ENCODE assay signal across 27 cellular contexts in the genomic region with DNA sequence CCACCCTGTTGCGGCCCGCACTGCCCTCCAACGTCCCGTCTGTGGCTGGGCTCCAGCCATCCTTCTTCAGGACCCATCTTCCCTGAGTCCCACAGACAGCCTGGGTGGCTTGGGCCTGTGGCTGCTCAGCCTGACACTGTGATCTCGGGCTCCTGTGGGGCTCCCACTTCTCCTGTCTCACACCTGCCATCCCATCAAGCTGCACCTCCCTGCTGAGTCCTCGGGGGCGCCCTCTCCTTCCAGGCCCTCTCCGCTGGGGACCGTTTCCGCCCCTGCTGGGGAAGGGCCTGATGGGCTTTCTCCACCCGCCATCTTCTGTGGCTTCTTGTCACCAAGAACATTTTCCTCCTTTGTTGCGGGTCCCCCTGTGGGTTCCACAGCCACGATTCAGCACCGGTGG.
DNase-seq lines count a peak whose midpoint lies in the region; ATAC-seq, FAIRE-seq and TF ChIP-seq lines count a peak whose summit lies in the region.
"Had no signal": no experiment of that assay in that cellular context is flagged by ENCODE, and none has a peak within 500 bp of the region (broad histone marks: within the 10 kb centered on the region; RNA-seq: fewer than 3 reads in every experiment).

No MANE protein-coding gene starts in this region.

- H3K27ac ChIP-seq in H1 (ENCODE audit: low read depth, low read length), result no peak overlapping the region
- no peak overlapping the region for H3K27ac ChIP-seq in neuronal stem cell (replicated peaks; ENCODE audit: low read length)
- H3K27ac ChIP-seq: adrenal gland, breast epithelium, gastrocnemius medialis, GM23248, lower lobe of right lung, testis had no signal

- no peak for ATAC-seq in natural killer cell treated with Interleukin-12 subunit alpha and Interleukin-12 subunit beta and Interleukin-15 and Interleukin-18, amount 100 ng/mL, for 72 hours
- ATAC-seq in natural killer cell, result no peak
- ATAC-seq: activated CD8-positive, alpha-beta T cell treated with anti-CD3 and anti-CD28 coated beads for 36 hours; gastrocnemius medialis; stimulated activated memory B cell treated with anti-CD40 and anti-IgM and Interleukin-4, amounts not matched to agents 10 μg/mL and 1 μg/mL and 100 μg/mL, for 72 hours had no signal

- peak; percentile 49 for DNase-seq in natural killer cell treated with Interleukin-12 subunit alpha and Interleukin-12 subunit beta and Interleukin-15 and Interleukin-18, amount 100 ng/mL, for 72 hours (ENCODE audit: low spot score)
- DNase-seq in natural killer cell (no peak), H1 (ENCODE audit: low read depth in 1 of 2, low spot score in 2 of 2) (no peak), neuronal stem cell (ENCODE audit: low spot score) (no peak), nephron progenitor cell (no peak), DMS153 (lab: John Stamatoyannopoulos, UW) (no peak)
- no peak for DNase-seq in stimulated activated naive CD4-positive, alpha-beta T cell (lab: John Stamatoyannopoulos, UW)
- DNase-seq: activated naive CD4-positive, alpha-beta T cell treated with Interleukin-2 at 50 U/mL for 16 hours; activated T-cell treated with anti-CD3 and anti-CD28 coated beads, Interleukin-2, amount 50 U/mL, for 24 hours; DMS 273 treated with DMSO at 0.1 percent for 48 hours; effector memory CD4-positive, alpha-beta T cell; gastrocnemius medialis; KBM-7; MM.1S; NCI-H2081 treated with DMSO at 0.1 percent for 48 hours; NCI-H446; stimulated activated CD4-positive, alpha-beta T cell treated with anti-CD3 and anti-CD28 coated beads, Interleukin-4, amount 100 ng/mL, for 1 hour had no signal

- H3K14ac ChIP-seq in H1 (ENCODE audit: insufficient read length), result no peak overlapping the region
- H3K14ac ChIP-seq in neuronal stem cell (ENCODE audit: low read length), result peak overlapping the region; percentile 97

- H2BK120ac ChIP-seq in H1 (replicated peaks; ENCODE audit: low read depth, low read length) (peak overlapping the region; percentile 70), neuronal stem cell (ENCODE audit: low read depth, low read length) (no peak overlapping the region)

- H3K18ac ChIP-seq in H1 (ENCODE audit: extremely low read depth, low read length), result peak overlapping the region; percentile 83
- H3K18ac ChIP-seq in neuronal stem cell (ENCODE audit: low read length), result peak overlapping the region; percentile 97

- peak overlapping the region; percentile 94; the same call in 1 of the 2 replicates for H2BK12ac ChIP-seq in H1 (ENCODE audit: low read depth, low read length)
- H2BK12ac ChIP-seq in neuronal stem cell (ENCODE audit: low read length), result peak overlapping the region; percentile 26

- H3K36me3 ChIP-seq in H1 (ENCODE audit: control insufficient read depth in 2 of 4, insufficient read depth in 4 of 4, low read length in 3 of 4), result no peaks in the 10 kb centered on the region
- H3K36me3 ChIP-seq in neuronal stem cell (replicated peaks in 1 of 2; ENCODE audit: control insufficient read depth in 2 of 2, insufficient read depth in 2 of 2, low read length in 2 of 2), result no peaks in the 10 kb centered on the region
- H3K36me3 ChIP-seq: adrenal gland, breast epithelium, gastrocnemius medialis, lower lobe of right lung had no signal

- H2BK15ac ChIP-seq in H1 (ENCODE audit: low read length) (peak overlapping the region; percentile 98; the same call in 1 of the 2 replicates), neuronal stem cell (ENCODE audit: low read length) (peak overlapping the region; percentile 53)

- H3K9me3 ChIP-seq in H1 (ENCODE audit: insufficient read depth in 2 of 2, low read depth in 1 of 2, low read length in 1 of 2) (peaks cover 0 to under 1% of the 10 kb centered on the region in 2 experiments; a peak in 1 of 4 replicates), neuronal stem cell (replicated peaks in 1 of 2; ENCODE audit: control insufficient read depth in 2 of 2, insufficient read depth in 1 of 2, low read depth in 1 of 2, low read length in 2 of 2) (peaks cover 0 to 6% of the 10 kb centered on the region in 2 donors)
- H3K9me3 ChIP-seq: adrenal gland, gastrocnemius medialis, lower lobe of right lung, testis had no signal

- H3K79me2 ChIP-seq in H1 (ENCODE audit: control insufficient read depth in 1 of 2, insufficient read depth in 2 of 2, low read length in 2 of 2), result no peaks in the 10 kb centered on the region

- no peaks in the 10 kb centered on the region for H3K9me3 Mint-ChIP-seq in natural killer cell treated with Interleukin-12 subunit alpha and Interleukin-12 subunit beta and Interleukin-15 and Interleukin-18, amount 100 ng/mL, for 72 hours
- H3K9me3 Mint-ChIP-seq in natural killer cell (no peaks in the 10 kb centered on the region), nephron progenitor cell (no peaks in the 10 kb centered on the region)
- H3K9me3 Mint-ChIP-seq: activated CD8-positive, alpha-beta T cell treated with anti-CD3 and anti-CD28 coated beads for 36 hours; activated T-cell treated with anti-CD3 and anti-CD28 coated beads, Interleukin-2, amount 50 U/mL, for 24 hours; CD4-positive, alpha-beta T cell; stimulated activated memory B cell treated with anti-CD40 and anti-IgM and Interleukin-4, amounts not matched to agents 10 μg/mL and 1 μg/mL and 100 μg/mL, for 72 hours had no signal

- CTCF ChIA-PET in H1 (lab: Charles Lee; ENCODE audit: partially characterized antibody), result interaction anchor here (1.2 to 1.4 kb wide), 2 partner anchors 9 to 38 kb away, joined by 3 read pairs; no protein-coding TSS in a partner anchor

- TF ChIP-seq EP300 in H1 (IDR thresholded peaks at IDR 0.05; ENCODE audit: borderline replicate concordance in 1 of 2, low read depth in 2 of 2, low read length in 2 of 2), result no peak

- no peak; a peak in 1 of 4 replicates for TF ChIP-seq RAD21 in H1 (IDR thresholded peaks at IDR 0.05 in 1 of 2, conservative IDR thresholded peaks at IDR 0.05 in 1 of 2; ENCODE audit: low read depth in 2 of 2, low read length in 2 of 2)

- H3K4me3 Mint-ChIP-seq in natural killer cell treated with Interleukin-12 subunit alpha and Interleukin-12 subunit beta and Interleukin-15 and Interleukin-18, amount 100 ng/mL, for 72 hours, result no peak overlapping the region
- H3K4me3 Mint-ChIP-seq in natural killer cell (no peak overlapping the region), nephron progenitor cell (no peak overlapping the region)
- H3K4me3 Mint-ChIP-seq: activated CD8-positive, alpha-beta T cell treated with anti-CD3 and anti-CD28 coated beads for 36 hours; activated T-cell treated with anti-CD3 and anti-CD28 coated beads, Interleukin-2, amount 50 U/mL, for 24 hours; CD4-positive, alpha-beta T cell; stimulated activated memory B cell treated with anti-CD40 and anti-IgM and Interleukin-4, amounts not matched to agents 10 μg/mL and 1 μg/mL and 100 μg/mL, for 72 hours had no signal

- H3K27me3 ChIP-seq in H1 (replicated peaks in 1 of 4; ENCODE audit: control insufficient read depth in 3 of 4, extremely low read depth in 1 of 4, insufficient read depth in 3 of 4, low read length in 3 of 4), result peaks cover 0 to 13% (median 9%) of the 10 kb centered on the region in 4 experiments; a peak in 4 of 7 replicates
- peaks cover 0 to 56% (median 20%) of the 10 kb centered on the region in 3 experiments for H3K27me3 ChIP-seq in neuronal stem cell (ENCODE audit: control insufficient read depth in 3 of 3, insufficient read depth in 3 of 3, low read depth in 1 of 3, low read length in 3 of 3)
- H3K27me3 ChIP-seq: adrenal gland, gastrocnemius medialis, testis had no signal

- H3K4ac ChIP-seq in H1 (replicated peaks; ENCODE audit: insufficient read length, low read depth, low read length) (peak overlapping the region; percentile 21), neuronal stem cell (ENCODE audit: low read length) (no peak overlapping the region)

- H4K91ac ChIP-seq in H1 (replicated peaks; ENCODE audit: insufficient read length, low read length), result peak overlapping the region; percentile 75
- H4K91ac ChIP-seq in neuronal stem cell (ENCODE audit: low read depth, low read length, poor library complexity), result no peak overlapping the region

- H4K8ac ChIP-seq in H1 (ENCODE audit: extremely low read depth, insufficient read depth, low read length) (peak overlapping the region; percentile 31; the same call in 1 of the 2 replicates), neuronal stem cell (ENCODE audit: low read depth, low read length) (no peak overlapping the region)

- no peaks in the 10 kb centered on the region for H4K20me1 ChIP-seq in H1 (replicated peaks in 1 of 2; ENCODE audit: control insufficient read depth in 1 of 2, insufficient read depth in 2 of 2, low read length in 2 of 2)

- WGBS in H1 (ENCODE audit: extremely low coverage in 1 of 2, insufficient coverage in 1 of 2, insufficient read length in 1 of 2, insufficient replicate concordance in 2 of 2, low coverage in 1 of 2, low lambda C conversion rate in 2 of 2, missing lambda C conversion rate in 1 of 2), 2 experiments, result 83% methylated on average over 14 of the region's 14 CpGs; no CpG with 5 or more reads in 1 of the 2 experiments
- WGBS in neuronal stem cell (ENCODE audit: extremely low coverage in 2 of 2, insufficient read length in 2 of 2, insufficient replicate concordance in 1 of 2), 2 donors, result no CpG with 5 or more reads among the region's 14 CpGs

- H3K27me3 Mint-ChIP-seq in natural killer cell treated with Interleukin-12 subunit alpha and Interleukin-12 subunit beta and Interleukin-15 and Interleukin-18, amount 100 ng/mL, for 72 hours, result peaks cover 9 to 14% of the 10 kb centered on the region in 2 donors
- H3K27me3 Mint-ChIP-seq in natural killer cell (ENCODE audit: low read depth in 2 of 2) (peaks cover 10 to 17% of the 10 kb centered on the region in 2 donors), nephron progenitor cell (ENCODE audit: low read depth, poor library complexity) (peaks cover 19% of the 10 kb centered on the region)

- H2BK5ac ChIP-seq in H1 (ENCODE audit: low read depth, low read length) (peak overlapping the region; percentile 71; the same call in 1 of the 2 replicates), neuronal stem cell (ENCODE audit: low read length) (peak overlapping the region; percentile 3)

- H4K5ac ChIP-seq in H1 (ENCODE audit: insufficient read length, low read depth, low read length), result no peak overlapping the region

- H2AFZ ChIP-seq in H1 (ENCODE audit: low read length) (no peak overlapping the region), neuronal stem cell (ENCODE audit: low read length) (peak overlapping the region; percentile 43)
- H2AFZ ChIP-seq: GM23248 had no signal

- no peak for FAIRE-seq in H1 (lab: Jason Lieb, UNC)
- FAIRE-seq: colon, islet of Langerhans had no signal

- no peaks in the 10 kb centered on the region for H3K23me2 ChIP-seq in H1 (ENCODE audit: low read depth, low read length)

- no peak overlapping the region for H3K4me3 ChIP-seq in H1 (ENCODE audit: extremely low read depth in 1 of 4, insufficient read depth in 2 of 4, low read depth in 3 of 4, low read length in 4 of 4)
- no peak overlapping the region for H3K4me3 ChIP-seq in neuronal stem cell (ENCODE audit: low read length in 2 of 2)
- H3K4me3 ChIP-seq: GM23248, testis had no signal

- intact Hi-C loops in natural killer cell (cut with micrococcal nuclease), result no loop called here

- POLR2A ChIA-PET in H1 (lab: Charles Lee; ENCODE audit: partially characterized antibody), result no interaction called here

- no peak overlapping the region for H3K9ac ChIP-seq in H1 (replicated peaks in 1 of 4; ENCODE audit: extremely low read depth in 1 of 4, low read depth in 3 of 4, low read length in 3 of 4)
- H3K9ac ChIP-seq in neuronal stem cell (ENCODE audit: low read depth, low read length, poor library complexity), result no peak overlapping the region
- H3K9ac ChIP-seq: GM23248 had no signal

- TF ChIP-seq CTCF in natural killer cell (IDR thresholded peaks at IDR 0.05), result no peak
- peak in 1 of 3 experiments; percentile 18; a peak in 1 of 4 replicates for TF ChIP-seq CTCF in H1 (IDR thresholded peaks at IDR 0.05; ENCODE audit: control extremely low read depth in 1 of 3, insufficient read depth in 1 of 3, low read depth in 1 of 3, low read length in 3 of 3)
- TF ChIP-seq CTCF in nephron progenitor cell (IDR thresholded peaks at IDR 0.05), result no peak

- no peak overlapping the region for H3K4me2 ChIP-seq in H1 (ENCODE audit: insufficient read depth in 1 of 2, low read depth in 2 of 2, low read length in 2 of 2)
- no peak overlapping the region for H3K4me2 ChIP-seq in neuronal stem cell (ENCODE audit: insufficient read depth, low read length, poor library complexity, severe bottlenecking)

- no peak for TF ChIP-seq POLR2A in H1 (IDR thresholded peaks at IDR 0.05; ENCODE audit: control extremely low read depth in 1 of 2, low read depth in 2 of 2, low read length in 2 of 2)

- H3K4me1 ChIP-seq in H1 (replicated peaks in 1 of 4; ENCODE audit: control insufficient read depth in 3 of 4, insufficient read depth in 4 of 4, low read length in 3 of 4) (peaks cover 0 to 25% (median 10%) of the 10 kb centered on the region in 4 experiments; a peak in 6 of 7 replicates), neuronal stem cell (ENCODE audit: control insufficient read depth in 2 of 2, insufficient read depth in 1 of 2, low read depth in 1 of 2, low read length in 2 of 2) (peaks cover 6 to 19% of the 10 kb centered on the region in 2 donors)
- H3K4me1 ChIP-seq: adrenal gland, breast epithelium, gastrocnemius medialis had no signal

- peaks cover 0 to 8% of the 10 kb centered on the region in 2 donors for H3K4me1 Mint-ChIP-seq in natural killer cell treated with Interleukin-12 subunit alpha and Interleukin-12 subunit beta and Interleukin-15 and Interleukin-18, amount 100 ng/mL, for 72 hours (ENCODE audit: low read depth in 2 of 2)
- H3K4me1 Mint-ChIP-seq in natural killer cell, result peaks cover 6 to 13% of the 10 kb centered on the region in 2 donors
- H3K4me1 Mint-ChIP-seq in nephron progenitor cell, result peaks cover 75% of the 10 kb centered on the region
- H3K4me1 Mint-ChIP-seq: stimulated activated memory B cell treated with anti-CD40 and anti-IgM and Interleukin-4, amounts not matched to agents 10 μg/mL and 1 μg/mL and 100 μg/mL, for 72 hours had no signal

- H3K79me1 ChIP-seq in H1 (ENCODE audit: low read depth, low read length) (no peaks in the 10 kb centered on the region), neuronal stem cell (ENCODE audit: low read depth, low read length) (peaks cover 2% of the 10 kb centered on the region)

- H3K36me3 Mint-ChIP-seq in natural killer cell treated with Interleukin-12 subunit alpha and Interleukin-12 subunit beta and Interleukin-15 and Interleukin-18, amount 100 ng/mL, for 72 hours, result no peaks in the 10 kb centered on the region
- H3K36me3 Mint-ChIP-seq in natural killer cell, result no peaks in the 10 kb centered on the region
- no peaks in the 10 kb centered on the region for H3K36me3 Mint-ChIP-seq in nephron progenitor cell (ENCODE audit: low read depth)
- H3K36me3 Mint-ChIP-seq: stimulated activated memory B cell treated with anti-CD40 and anti-IgM and Interleukin-4, amounts not matched to agents 10 μg/mL and 1 μg/mL and 100 μg/mL, for 72 hours had no signal

- H3K23ac ChIP-seq in H1 (ENCODE audit: insufficient read length) (no peak overlapping the region), neuronal stem cell (ENCODE audit: low read depth, low read length, poor library complexity) (no peak overlapping the region)

- no peak overlapping the region for H3K27ac Mint-ChIP-seq in natural killer cell treated with Interleukin-12 subunit alpha and Interleukin-12 subunit beta and Interleukin-15 and Interleukin-18, amount 100 ng/mL, for 72 hours
- no peak overlapping the region for H3K27ac Mint-ChIP-seq in natural killer cell
- no peak overlapping the region for H3K27ac Mint-ChIP-seq in nephron progenitor cell
- H3K27ac Mint-ChIP-seq: activated CD8-positive, alpha-beta T cell treated with anti-CD3 and anti-CD28 coated beads for 36 hours; activated T-cell treated with anti-CD3 and anti-CD28 coated beads, Interleukin-2, amount 50 U/mL, for 24 hours; CD4-positive, alpha-beta T cell; stimulated activated memory B cell treated with anti-CD40 and anti-IgM and Interleukin-4, amounts not matched to agents 10 μg/mL and 1 μg/mL and 100 μg/mL, for 72 hours had no signal

- H2AK5ac ChIP-seq in H1 (ENCODE audit: low read depth, low read length) (no peak overlapping the region), neuronal stem cell (ENCODE audit: low read depth, low read length) (peak overlapping the region; percentile 95)

- H2BK20ac ChIP-seq in H1 (ENCODE audit: low read length), result peak overlapping the region; percentile 93; the same call in 1 of the 2 replicates

- H3K56ac ChIP-seq in H1 (replicated peaks; ENCODE audit: insufficient read length, low read depth, low read length), result no peak overlapping the region
